In genomic region chr15:100114100-100114499, GRCh38 we compare ENCODE assay signal across 9 cellular contexts.
DNase-seq lines count a peak whose midpoint lies in the region; FAIRE-seq and TF ChIP-seq lines count a peak whose summit lies in the region.
"Had no signal": no experiment of that assay in that cellular context is flagged by ENCODE, and none has a peak within 500 bp of the region (broad histone marks: within the 10 kb centered on the region; RNA-seq: fewer than 3 reads in every experiment).

No MANE protein-coding gene starts in this region.

- H3K4me3 Mint-ChIP-seq in HFFc6 (peak overlapping the region; percentile 58; the same call in 1 of the 2 replicates), astrocyte (ENCODE audit: unreplicated experiment) (no peak overlapping the region)
- H3K4me3 Mint-ChIP-seq: natural killer cell had no signal

- peak overlapping the region; percentile 15 for H2AFZ ChIP-seq in astrocyte (ENCODE audit: low read depth, low read length)

- peak overlapping the region; percentile 85 for H3K4me2 ChIP-seq in astrocyte (ENCODE audit: low read length)
- H3K4me2 ChIP-seq in skeletal muscle satellite cell (ENCODE audit: low read length) = peak overlapping the region; percentile 60

- no peak for TF ChIP-seq CTCF in HFFc6 (IDR thresholded peaks at IDR 0.05)
- no peak for TF ChIP-seq CTCF in astrocyte (IDR thresholded peaks at IDR 0.05; ENCODE audit: insufficient read depth, low read depth, low read length)
- no peak for TF ChIP-seq CTCF in WERI-Rb-1 (IDR thresholded peaks at IDR 0.05; ENCODE audit: low read depth, low read length)

- no peak for FAIRE-seq in astrocyte (lab: Jason Lieb, UNC)

- H3K9ac ChIP-seq in astrocyte (ENCODE audit: low read length) = peak overlapping the region; percentile 68
- peak overlapping the region; percentile 47 for H3K9ac ChIP-seq in skeletal muscle satellite cell (ENCODE audit: low read depth, low read length)

- DNase-seq in HFFc6 (no peak), astrocyte (ENCODE audit: low read depth) (peak; percentile 97), hepatic stellate cell (ENCODE audit: low spot score) (peak; percentile 95), WERI-Rb-1 (no peak), NCI-H2081 (lab: John Stamatoyannopoulos, UW) (no peak), KBM-7 (no peak)
- no peak for DNase-seq in stimulated activated CD4-positive, alpha-beta T cell treated with anti-CD3 and anti-CD28 coated beads, Interleukin-4, amount 100 ng/mL, for 24 hours
- DNase-seq: natural killer cell had no signal

- peaks cover 48% of the 10 kb centered on the region for H3K4me1 ChIP-seq in astrocyte (ENCODE audit: insufficient read depth, low read length)
- H3K4me1 ChIP-seq in skeletal muscle satellite cell (ENCODE audit: control insufficient read depth, insufficient read depth, low read length) = peaks cover 42% of the 10 kb centered on the region

- peak overlapping the region; percentile 81 for H3K27ac ChIP-seq in astrocyte (ENCODE audit: low read depth, low read length)
- H3K27ac ChIP-seq in WERI-Rb-1 = no peak overlapping the region

- H3K36me3 Mint-ChIP-seq in HFFc6 (ENCODE audit: low read depth) (no peaks in the 10 kb centered on the region), astrocyte (ENCODE audit: low read depth, unreplicated experiment) (peaks cover 3% of the 10 kb centered on the region)
- H3K36me3 Mint-ChIP-seq: natural killer cell had no signal

- H3K4me1 Mint-ChIP-seq in HFFc6 (ENCODE audit: low read depth) (peaks cover 18% of the 10 kb centered on the region; the same call in 1 of the 2 replicates), astrocyte (ENCODE audit: low read depth, unreplicated experiment) (peaks cover 44% of the 10 kb centered on the region)

- H3K27me3 ChIP-seq in astrocyte (ENCODE audit: insufficient read depth, low read length) (no peaks in the 10 kb centered on the region), skeletal muscle satellite cell (ENCODE audit: control insufficient read depth, insufficient read depth, low read length) (no peaks in the 10 kb centered on the region), WERI-Rb-1 (ENCODE audit: insufficient read depth, low read depth, severe bottlenecking) (peaks cover 16% of the 10 kb centered on the region)

- no peak overlapping the region for H3K27ac Mint-ChIP-seq in HFFc6
- peak overlapping the region; percentile 79 for H3K27ac Mint-ChIP-seq in astrocyte (ENCODE audit: unreplicated experiment)
- H3K27ac Mint-ChIP-seq: natural killer cell had no signal

- peaks cover 10% of the 10 kb centered on the region for H3K27me3 Mint-ChIP-seq in HFFc6 (ENCODE audit: insufficient read depth)
- no peaks in the 10 kb centered on the region for H3K27me3 Mint-ChIP-seq in astrocyte (ENCODE audit: low read depth, unreplicated experiment)

- H3K9me3 Mint-ChIP-seq in HFFc6 (peaks cover 55% of the 10 kb centered on the region), astrocyte (ENCODE audit: unreplicated experiment) (peaks cover 7% of the 10 kb centered on the region)
- H3K9me3 Mint-ChIP-seq: natural killer cell had no signal

- in situ Hi-C loops in KBM-7 (cut with MboI; ENCODE audit: low pct_unique_long_range_greater_than_20kb, low sequenced_read_pairs) = no loop called here

- H3K36me3 ChIP-seq in astrocyte (ENCODE audit: insufficient read depth, low read length) (no peaks in the 10 kb centered on the region), skeletal muscle satellite cell (ENCODE audit: insufficient read depth, low read length) (no peaks in the 10 kb centered on the region), WERI-Rb-1 (no peaks in the 10 kb centered on the region)

- H3K4me3 ChIP-seq in astrocyte (ENCODE audit: insufficient read depth, low read depth, low read length) (peak overlapping the region; percentile 48), skeletal muscle satellite cell (ENCODE audit: low read length) (peak overlapping the region; percentile 28), WERI-Rb-1 (ENCODE audit: low read depth, low read length) (no peak overlapping the region)

- no peaks in the 10 kb centered on the region for H4K20me1 ChIP-seq in astrocyte (ENCODE audit: insufficient read depth, low read length)

- H3K79me2 ChIP-seq in astrocyte (ENCODE audit: insufficient read depth, low read length) = no peaks in the 10 kb centered on the region

- no peaks in the 10 kb centered on the region for H3K9me3 ChIP-seq in astrocyte (ENCODE audit: insufficient read depth, low read depth, low read length)
- no peaks in the 10 kb centered on the region for H3K9me3 ChIP-seq in skeletal muscle satellite cell (replicated peaks; ENCODE audit: low read length)
- no peaks in the 10 kb centered on the region for H3K9me3 ChIP-seq in WERI-Rb-1 (ENCODE audit: severe bottlenecking)

Comparison
In these comparisons a context has a peak if more than half of its experiments do, and no peak if none do; other contexts are left out.
1. DNase-seq: peak in astrocyte (single experiment) and hepatic stellate cell (single experiment); none in HFFc6 (single experiment), WERI-Rb-1 (single experiment), NCI-H2081 (0 of 2), KBM-7 (single experiment) and stimulated activated CD4-positive, alpha-beta T cell treated with anti-CD3 and anti-CD28 coated beads, Interleukin-4, amount 100 ng/mL, for 24 hours (single experiment).